27 cellular contexts compared by ENCODE assay signal in the genomic region with DNA sequence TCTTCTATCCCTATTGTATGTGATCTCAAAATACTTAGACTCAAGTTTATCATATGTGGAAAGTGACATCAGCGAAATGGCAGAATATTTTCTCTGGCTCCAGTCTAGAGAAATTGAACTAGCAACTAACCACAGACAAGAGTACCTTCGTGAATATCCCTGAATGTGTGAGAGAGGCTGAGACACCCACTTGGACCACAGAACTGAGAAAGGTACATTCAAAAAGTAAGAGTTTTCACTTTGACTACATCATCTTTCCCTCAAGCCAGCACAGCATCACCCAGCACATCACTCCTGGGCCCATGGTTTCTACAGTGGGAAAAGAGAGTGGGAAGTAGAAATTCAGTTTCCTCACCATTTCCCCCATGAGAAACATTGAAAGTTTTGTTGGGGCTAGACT.
"Had no signal": no experiment of that assay in that cellular context is flagged by ENCODE, and none has a peak within 500 bp of the region (broad histone marks: within the 10 kb centered on the region; RNA-seq: fewer than 3 reads in every experiment).

No MANE protein-coding gene starts in this region.

- H3K27ac Mint-ChIP-seq: stimulated activated effector memory CD8-positive, alpha-beta T cell treated with anti-CD3 and anti-CD28 coated beads, Interleukin-12 subunit alpha, Interleukin-12 subunit beta, amount 100 ng/mL, for 72 hours; stimulated activated memory B cell treated with anti-CD40 and anti-IgM and Interleukin-4, amounts not matched to agents 10 μg/mL and 1 μg/mL and 100 μg/mL, for 72 hours; stimulated activated naive B cell treated with anti-CD40 and anti-IgM and Interleukin-4, amounts not matched to agents 10 μg/mL and 1 μg/mL and 100 μg/mL, for 72 hours; stimulated activated naive CD8-positive, alpha-beta T cell treated with anti-CD3 and anti-CD28 coated beads, Interleukin-15, amount 100 ng/mL, for 72 hours; stimulated activated naive CD8-positive, alpha-beta T cell treated with anti-CD3 and anti-CD28 coated beads, Interleukin-15, Interleukin-2, amounts not matched to agents 100 ng/mL and 50 ng/mL, for 24 hours; type B pancreatic cell had no signal

- ATAC-seq: stimulated activated effector memory CD8-positive, alpha-beta T cell treated with anti-CD3 and anti-CD28 coated beads, Interleukin-12 subunit alpha, Interleukin-12 subunit beta, amount 100 ng/mL, for 72 hours; stimulated activated naive B cell treated with anti-CD40 and anti-IgM and Interleukin-4, amounts not matched to agents 10 μg/mL and 1 μg/mL and 100 μg/mL, for 72 hours; stimulated activated naive CD8-positive, alpha-beta T cell treated with anti-CD3 and anti-CD28 coated beads, Interleukin-15, amount 100 ng/mL, for 72 hours; stimulated activated naive CD8-positive, alpha-beta T cell treated with anti-CD3 and anti-CD28 coated beads, Interleukin-15, Interleukin-2, amounts not matched to agents 100 U/mL and 50 U/mL, for 24 hours; upper lobe of right lung had no signal

- H3K36me3 Mint-ChIP-seq: stimulated activated effector memory CD8-positive, alpha-beta T cell treated with anti-CD3 and anti-CD28 coated beads, Interleukin-12 subunit alpha, Interleukin-12 subunit beta, amount 100 ng/mL, for 72 hours; stimulated activated memory B cell treated with anti-CD40 and anti-IgM and Interleukin-4, amounts not matched to agents 10 μg/mL and 1 μg/mL and 100 μg/mL, for 72 hours; stimulated activated naive B cell treated with anti-CD40 and anti-IgM and Interleukin-4, amounts not matched to agents 10 μg/mL and 1 μg/mL and 100 μg/mL, for 72 hours; type B pancreatic cell had no signal

- H3K4me3 Mint-ChIP-seq: stimulated activated effector memory CD8-positive, alpha-beta T cell treated with anti-CD3 and anti-CD28 coated beads, Interleukin-12 subunit alpha, Interleukin-12 subunit beta, amount 100 ng/mL, for 72 hours; stimulated activated memory B cell treated with anti-CD40 and anti-IgM and Interleukin-4, amounts not matched to agents 10 μg/mL and 1 μg/mL and 100 μg/mL, for 72 hours; stimulated activated naive B cell treated with anti-CD40 and anti-IgM and Interleukin-4, amounts not matched to agents 10 μg/mL and 1 μg/mL and 100 μg/mL, for 72 hours; stimulated activated naive CD8-positive, alpha-beta T cell treated with anti-CD3 and anti-CD28 coated beads, Interleukin-15, amount 100 ng/mL, for 72 hours; stimulated activated naive CD8-positive, alpha-beta T cell treated with anti-CD3 and anti-CD28 coated beads, Interleukin-15, Interleukin-2, amounts not matched to agents 100 ng/mL and 50 ng/mL, for 24 hours; type B pancreatic cell had no signal

- H3K9me3 ChIP-seq: stomach, suprapubic skin, testis, thoracic aorta, thyroid gland, tibial artery, transverse colon, upper lobe of left lung, upper lobe of right lung, uterus, vagina had no signal

- H3K4me1 Mint-ChIP-seq: stimulated activated effector memory CD8-positive, alpha-beta T cell treated with anti-CD3 and anti-CD28 coated beads, Interleukin-12 subunit alpha, Interleukin-12 subunit beta, amount 100 ng/mL, for 72 hours; stimulated activated memory B cell treated with anti-CD40 and anti-IgM and Interleukin-4, amounts not matched to agents 10 μg/mL and 1 μg/mL and 100 μg/mL, for 72 hours; stimulated activated naive B cell treated with anti-CD40 and anti-IgM and Interleukin-4, amounts not matched to agents 10 μg/mL and 1 μg/mL and 100 μg/mL, for 72 hours; stimulated activated naive CD8-positive, alpha-beta T cell treated with anti-CD3 and anti-CD28 coated beads, Interleukin-15, amount 100 ng/mL, for 72 hours had no signal

- H3K4me1 ChIP-seq: stomach, suprapubic skin, testis, thyroid gland, tibial nerve, transverse colon, upper lobe of left lung, upper lobe of right lung, uterus, vagina had no signal

- H3K4me3 ChIP-seq: stomach, suprapubic skin, testis, thoracic aorta, thyroid gland, tibial artery, tibial nerve, transverse colon, upper lobe of left lung, upper lobe of right lung, uterus, vagina had no signal

- H3K27me3 ChIP-seq: stomach, suprapubic skin, testis, thyroid gland, tibial artery, tibial nerve, transverse colon, upper lobe of left lung, upper lobe of right lung, uterus, vagina had no signal

- H3K9me3 Mint-ChIP-seq: stimulated activated naive CD8-positive, alpha-beta T cell treated with anti-CD3 and anti-CD28 coated beads, Interleukin-15, Interleukin-2, amounts not matched to agents 100 ng/mL and 50 ng/mL, for 24 hours; type B pancreatic cell had no signal

- DNase-seq: stimulated activated CD4-positive, alpha-beta T cell treated with anti-CD3 and anti-CD28 coated beads, Interleukin-2, amount 100 ng/mL, for 48 hours; stimulated activated CD4-positive, alpha-beta T cell treated with anti-CD3 and anti-CD28 coated beads, Interleukin-4, amount 100 ng/mL, for 1 hour; stimulated activated CD4-positive, alpha-beta T cell treated with anti-CD3 and anti-CD28 coated beads, Interleukin-4, amount 100 ng/mL, for 24 hours; stimulated activated CD4-positive, alpha-beta T cell treated with anti-CD3 and anti-CD28 coated beads, Interleukin-4, amount 100 ng/mL, for 4 hours; stimulated activated CD8-positive, alpha-beta memory T cell treated with anti-CD3 and anti-CD28 coated beads, Interleukin-4, amount 100 ng/mL, for 48 hours; stimulated activated naive B cell treated with anti-CD40 and anti-IgM and Interleukin-4, amounts not matched to agents 10 μg/mL and 1 μg/mL and 100 μg/mL, for 72 hours; stimulated activated naive CD4-positive, alpha-beta T cell; stimulated activated naive CD4-positive, alpha-beta T cell treated with Interleukin-2 at 50 U/mL for 16 hours; stimulated activated naive CD8-positive, alpha-beta T cell treated with anti-CD3 and anti-CD28 coated beads, Interleukin-15, amount 100 ng/mL, for 72 hours; stimulated activated naive CD8-positive, alpha-beta T cell treated with anti-CD3 and anti-CD28 coated beads, Interleukin-15, Interleukin-2, amounts not matched to agents 100 U/mL and 50 U/mL, for 24 hours; stomach; substantia nigra; testis; thyroid gland; tibial artery; transverse colon; upper lobe of left lung; upper lobe of right lung; uterus had no signal

- H3K27ac ChIP-seq: stomach, suprapubic skin, testis, thoracic aorta, thyroid gland, tibial artery, tibial nerve, transverse colon, upper lobe of left lung, upper lobe of right lung, uterus, vagina had no signal

- H3K27me3 Mint-ChIP-seq: stimulated activated naive CD8-positive, alpha-beta T cell treated with anti-CD3 and anti-CD28 coated beads, Interleukin-15, amount 100 ng/mL, for 72 hours; type B pancreatic cell had no signal

- H3K36me3 ChIP-seq: stomach, suprapubic skin, thoracic aorta, thyroid gland, tibial artery, tibial nerve, transverse colon, upper lobe of left lung, upper lobe of right lung, uterus, vagina had no signal
